Comparison of ENCODE assay signal across 21 cellular contexts in genomic region chr18:984004-984403, GRCh38.
"Had no signal": no experiment of that assay in that cellular context is flagged by ENCODE, and none has a peak within 500 bp of the region (broad histone marks: within the 10 kb centered on the region; RNA-seq: fewer than 3 reads in every experiment).

No MANE protein-coding gene starts in this region.

- H3K36me3 Mint-ChIP-seq: activated naive CD4-positive, alpha-beta T cell treated with anti-CD3 and anti-CD28 coated beads, Interleukin-2, amount 50 U/mL, for 24 hours; natural killer cell had no signal

- H3K36me3 ChIP-seq: cardiac muscle cell, lower lobe of right lung, right lobe of liver, tibial nerve, uterus had no signal

- H3K27ac ChIP-seq: cardiac muscle cell, dorsolateral prefrontal cortex, lower lobe of right lung, parathyroid adenoma, right lobe of liver, tibial nerve, uterus had no signal

- H3K4me3 Mint-ChIP-seq: activated CD4-positive, alpha-beta T cell treated with anti-CD3 and anti-CD28 coated beads, Interleukin-2, amount 10 ng/mL, durations not matched to agents 7 days and 5 days; activated CD8-positive, alpha-beta T cell treated with anti-CD3 and anti-CD28 coated beads, Interleukin-2, amount 10 ng/mL, durations not matched to agents 7 days and 5 days; activated naive CD4-positive, alpha-beta T cell treated with anti-CD3 and anti-CD28 coated beads, Interleukin-2, amount 50 U/mL, for 24 hours; natural killer cell; stimulated activated naive CD8-positive, alpha-beta T cell treated with anti-CD3 and anti-CD28 coated beads, Interleukin-15, Interleukin-2, amounts not matched to agents 100 ng/mL and 50 ng/mL, for 24 hours had no signal

- H3K9me3 ChIP-seq: lower lobe of right lung, right lobe of liver, uterus had no signal

- H2AFZ ChIP-seq: parathyroid adenoma had no signal

- H3K9ac ChIP-seq: parathyroid adenoma had no signal

- H3K4me3 ChIP-seq: cardiac muscle cell, dorsolateral prefrontal cortex, lower lobe of right lung, right lobe of liver, tibial nerve, uterus had no signal

- H3K27me3 ChIP-seq: cardiac muscle cell, right lobe of liver, tibial nerve, uterus had no signal

- H3K4me1 Mint-ChIP-seq: activated CD4-positive, alpha-beta T cell treated with anti-CD3 and anti-CD28 coated beads, Interleukin-2, amount 10 ng/mL, durations not matched to agents 7 days and 5 days; activated naive CD4-positive, alpha-beta T cell treated with anti-CD3 and anti-CD28 coated beads, Interleukin-2, amount 50 U/mL, for 24 hours; natural killer cell had no signal

- H3K27ac Mint-ChIP-seq: activated CD4-positive, alpha-beta T cell treated with anti-CD3 and anti-CD28 coated beads, Interleukin-2, amount 10 ng/mL, durations not matched to agents 7 days and 5 days; activated CD8-positive, alpha-beta T cell treated with anti-CD3 and anti-CD28 coated beads, Interleukin-2, amount 10 ng/mL, durations not matched to agents 7 days and 5 days; activated naive CD4-positive, alpha-beta T cell treated with anti-CD3 and anti-CD28 coated beads, Interleukin-2, amount 50 U/mL, for 24 hours; natural killer cell; stimulated activated naive CD8-positive, alpha-beta T cell treated with anti-CD3 and anti-CD28 coated beads, Interleukin-15, Interleukin-2, amounts not matched to agents 100 ng/mL and 50 ng/mL, for 24 hours had no signal

- DNase-seq: activated CD4-positive, alpha-beta T cell treated with anti-CD3 and anti-CD28 coated beads, Interleukin-2, amount 10 ng/mL, durations not matched to agents 7 days and 5 days; activated CD8-positive, alpha-beta memory T cell treated with anti-CD3 and anti-CD28 coated beads, Interleukin-2, amount 50 U/mL, for 4 hours; activated CD8-positive, alpha-beta T cell treated with anti-CD3 and anti-CD28 coated beads, Interleukin-2, amount 10 ng/mL, durations not matched to agents 7 days and 5 days; activated effector memory CD4-positive, alpha-beta T cell treated with anti-CD3 and anti-CD28 coated beads, Interleukin-2, amount 50 U/mL, for 16 hours; activated T-cell treated with anti-CD3 and anti-CD28 coated beads, Interleukin-2, amount 50 U/mL, for 48 hours; dorsolateral prefrontal cortex; foreskin fibroblast; hippocampal formation; left colon; lower lobe of right lung; natural killer cell; right lobe of liver; small intestine; stimulated activated CD4-positive, alpha-beta T cell treated with anti-CD3 and anti-CD28 coated beads, Interleukin-15, amount 100 ng/mL, for 24 hours; stimulated activated CD4-positive, alpha-beta T cell treated with anti-CD3 and anti-CD28 coated beads, Interleukin-2, amount 100 ng/mL, for 48 hours; uterus had no signal

- H3K4me1 ChIP-seq: lower lobe of right lung, right lobe of liver, uterus had no signal

- H3K27me3 Mint-ChIP-seq: activated CD4-positive, alpha-beta T cell treated with anti-CD3 and anti-CD28 coated beads, Interleukin-2, amount 10 ng/mL, durations not matched to agents 7 days and 5 days; stimulated activated naive CD8-positive, alpha-beta T cell treated with anti-CD3 and anti-CD28 coated beads, Interleukin-15, Interleukin-2, amounts not matched to agents 100 ng/mL and 50 ng/mL, for 24 hours had no signal

- H3K9me3 Mint-ChIP-seq: activated CD4-positive, alpha-beta T cell treated with anti-CD3 and anti-CD28 coated beads, Interleukin-2, amount 10 ng/mL, durations not matched to agents 7 days and 5 days; activated naive CD4-positive, alpha-beta T cell treated with anti-CD3 and anti-CD28 coated beads, Interleukin-2, amount 50 U/mL, for 24 hours; stimulated activated naive CD8-positive, alpha-beta T cell treated with anti-CD3 and anti-CD28 coated beads, Interleukin-15, Interleukin-2, amounts not matched to agents 100 ng/mL and 50 ng/mL, for 24 hours had no signal
